13 cellular contexts compared by ENCODE assay signal in the genomic region with DNA sequence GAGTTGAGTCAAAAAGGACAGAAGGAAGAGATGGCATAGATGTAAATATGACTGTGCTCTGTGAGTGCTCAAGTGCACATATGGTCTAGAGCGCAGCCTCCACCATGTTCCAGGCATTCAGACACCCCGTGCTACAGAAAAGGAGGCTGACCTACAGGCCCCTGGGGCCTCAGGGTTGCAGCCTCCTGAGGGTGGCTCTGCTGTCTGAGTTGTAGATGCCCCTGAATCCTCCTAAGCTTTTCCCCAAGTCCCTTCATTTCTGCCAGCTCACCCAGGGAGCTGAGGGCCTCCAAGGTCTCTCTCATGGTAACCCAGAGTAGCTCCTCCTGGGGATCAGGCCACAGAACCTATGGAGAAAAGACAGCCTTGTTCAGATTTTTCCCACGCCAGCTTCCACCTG. TPM values are rescaled to one million over a fixed set of nuclear protein-coding genes. Genes with fewer than 3 reads are reported as not detected.
DNase-seq lines count a peak whose midpoint lies in the region; ATAC-seq, FAIRE-seq and TF ChIP-seq lines count a peak whose summit lies in the region.
"Had no signal": no experiment of that assay in that cellular context is flagged by ENCODE, and none has a peak within 500 bp of the region (broad histone marks: within the 10 kb centered on the region; RNA-seq: fewer than 3 reads in every experiment).

No MANE protein-coding gene starts in this region.

- no peaks in the 10 kb centered on the region for H3K79me2 ChIP-seq in GM23338 (replicated peaks; ENCODE audit: insufficient read depth)
- no peaks in the 10 kb centered on the region for H3K79me2 ChIP-seq in astrocyte (ENCODE audit: insufficient read depth, low read length)

- intact Hi-C loops in esophagus squamous epithelium (cut with DNase I) = no loop called here

- no peak for ATAC-seq in GM23338
- no peak for ATAC-seq in HG03520 (IDR thresholded peaks at IDR 0.05; ENCODE audit: unreplicated experiment)

- H3K27ac ChIP-seq in C4-2B = peak overlapping the region; percentile 94
- H3K27ac ChIP-seq in GM23338 (ENCODE audit: low read depth) = no peak overlapping the region
- no peak overlapping the region for H3K27ac ChIP-seq in astrocyte (ENCODE audit: low read depth, low read length)
- peak overlapping the region in 2 of 4 donors; percentile 61 to 78 for H3K27ac ChIP-seq in esophagus squamous epithelium

- H3K27me3 Mint-ChIP-seq in GM23338 (ENCODE audit: insufficient read depth, low read depth, poor library complexity) = peaks cover 79% of the 10 kb centered on the region
- H3K27me3 Mint-ChIP-seq in astrocyte (ENCODE audit: low read depth, unreplicated experiment) = peaks cover 39% of the 10 kb centered on the region
- H3K27me3 Mint-ChIP-seq in neural crest cell (ENCODE audit: low read depth) = peaks cover 68% of the 10 kb centered on the region

- H3K27ac Mint-ChIP-seq in GM23338 (no peak overlapping the region), astrocyte (ENCODE audit: unreplicated experiment) (peak overlapping the region; percentile 26), neural crest cell (ENCODE audit: unreplicated experiment) (no peak overlapping the region)

- H3K4me3 ChIP-seq in GM23338 = peak overlapping the region; percentile 73
- H3K4me3 ChIP-seq in astrocyte (ENCODE audit: insufficient read depth, low read depth, low read length) = no peak overlapping the region
- no peak overlapping the region for H3K4me3 ChIP-seq in esophagus squamous epithelium

- DNase-seq in GM23338 (ENCODE audit: low spot score) (no peak), astrocyte (ENCODE audit: low read depth) (no peak), neural crest cell (ENCODE audit: low read depth, low spot score) (no peak), NCI-H1694 treated with DMSO at 0.1 percent for 48 hours (lab: John Stamatoyannopoulos, UW) (no peak), esophagus squamous epithelium (lab: John Stamatoyannopoulos, UW) (no peak)
- DNase-seq: central memory CD4-positive, alpha-beta T cell; DMS79 treated with DMSO at 0.1 percent for 48 hours; left colon; NCI-H1694; NK-92 treated with Interleukin-12 subunit alpha and Interleukin-12 subunit beta, amount 100 ng/mL, for 24 hours had no signal

- H3K9ac ChIP-seq in astrocyte (ENCODE audit: low read length) = no peak overlapping the region

- H3K4me3 Mint-ChIP-seq in GM23338 (peak overlapping the region; percentile 67), astrocyte (ENCODE audit: unreplicated experiment) (peak overlapping the region; percentile 75), neural crest cell (peak overlapping the region; percentile 66)

- H3F3A ChIP-seq in GM23338 (replicated peaks; ENCODE audit: low read depth) = no peaks in the 10 kb centered on the region

- no peak for TF ChIP-seq POLR2A in esophagus squamous epithelium (IDR thresholded peaks at IDR 0.05)

- WGBS in esophagus squamous epithelium, 2 donors = 88 to 94% methylated on average over 2 of the region's 3 CpGs

- no peaks in the 10 kb centered on the region for H3K9me2 ChIP-seq in GM23338 (ENCODE audit: insufficient read depth)

- no peak overlapping the region for H2AFZ ChIP-seq in GM23338
- H2AFZ ChIP-seq in astrocyte (ENCODE audit: low read depth, low read length) = no peak overlapping the region

- H3K36me3 Mint-ChIP-seq in GM23338 (ENCODE audit: low read depth) = no peaks in the 10 kb centered on the region; the same call in 2 of the 3 replicates
- peaks cover 27% of the 10 kb centered on the region for H3K36me3 Mint-ChIP-seq in astrocyte (ENCODE audit: low read depth, unreplicated experiment)
- H3K36me3 Mint-ChIP-seq in neural crest cell (ENCODE audit: low read depth) = peaks cover 3% of the 10 kb centered on the region

- H3K4me2 ChIP-seq in GM23338 = peak overlapping the region; percentile 85
- H3K4me2 ChIP-seq in astrocyte (ENCODE audit: low read length) = no peak overlapping the region

- H3K9me3 Mint-ChIP-seq in GM23338 (no peaks in the 10 kb centered on the region), astrocyte (ENCODE audit: unreplicated experiment) (peaks cover 15% of the 10 kb centered on the region), neural crest cell (no peaks in the 10 kb centered on the region)

- H3K9me3 ChIP-seq in astrocyte (ENCODE audit: insufficient read depth, low read depth, low read length) = no peaks in the 10 kb centered on the region
- H3K9me3 ChIP-seq in esophagus squamous epithelium = no peaks in the 10 kb centered on the region

- no peak for FAIRE-seq in astrocyte (lab: Jason Lieb, UNC)
- FAIRE-seq: GM18507 had no signal

- no peaks in the 10 kb centered on the region for H3K36me3 ChIP-seq in GM23338 (ENCODE audit: insufficient read depth)
- H3K36me3 ChIP-seq in astrocyte (ENCODE audit: insufficient read depth, low read length) = no peaks in the 10 kb centered on the region
- H3K36me3 ChIP-seq in esophagus squamous epithelium = peaks cover 0 to 10% (median 0%) of the 10 kb centered on the region in 3 donors

- peaks cover 34% of the 10 kb centered on the region for H3K4me1 Mint-ChIP-seq in GM23338
- H3K4me1 Mint-ChIP-seq in astrocyte (ENCODE audit: low read depth, unreplicated experiment) = peaks cover 5% of the 10 kb centered on the region
- H3K4me1 Mint-ChIP-seq in neural crest cell = peaks cover 19% of the 10 kb centered on the region

- H4K20me1 ChIP-seq in GM23338 (replicated peaks; ENCODE audit: insufficient read depth) (peaks cover 15% of the 10 kb centered on the region; the same call in 1 of the 2 replicates), astrocyte (ENCODE audit: insufficient read depth, low read length) (peaks cover 7% of the 10 kb centered on the region)

- TF ChIP-seq CTCF in C4-2B (conservative IDR thresholded peaks at IDR 0.05) (no peak), GM23338 (conservative IDR thresholded peaks at IDR 0.05; ENCODE audit: low read depth in 2 of 2) (no peak), astrocyte (IDR thresholded peaks at IDR 0.05; ENCODE audit: insufficient read depth, low read depth, low read length) (no peak), neural crest cell (conservative IDR thresholded peaks at IDR 0.05) (no peak), esophagus squamous epithelium (IDR thresholded peaks at IDR 0.05) (no peak)

- H3K27me3 ChIP-seq in GM23338 (ENCODE audit: insufficient read depth) (peaks cover 80% of the 10 kb centered on the region), astrocyte (ENCODE audit: insufficient read depth, low read length) (peaks cover 40% of the 10 kb centered on the region), esophagus squamous epithelium (peaks cover 0 to 63% (median 3%) of the 10 kb centered on the region in 4 donors)

- peaks cover 8% of the 10 kb centered on the region for H3K4me1 ChIP-seq in GM23338 (ENCODE audit: insufficient read depth)
- H3K4me1 ChIP-seq in astrocyte (ENCODE audit: insufficient read depth, low read length) = no peaks in the 10 kb centered on the region
- peaks cover 14 to 51% (median 22%) of the 10 kb centered on the region in 3 donors for H3K4me1 ChIP-seq in esophagus squamous epithelium

TF ChIP-seq in GM23338, 12 proteins besides CTCF, POLR2A, EP300 and RAD21 (continues in another document):
- TF ChIP-seq EZH2phosphoT487 (IDR thresholded peaks at IDR 0.05; ENCODE audit: unreplicated experiment) (no peak), POLR2AphosphoS5 (IDR thresholded peaks at IDR 0.05; ENCODE audit: low read depth) (no peak)

RNA-seq across cellular contexts. Expression of gene ZNF467, which starts 2.7 kb away (rescaled TPM):
- total RNA-seq in GM23338 (2014; rRNA removed; shearing (Covaris generic)) = 0.10 and 0.19 TPM in 2 replicates
- 0.30 and 0.40 TPM in 2 replicates for polyA plus RNA-seq in GM23338 (2016; fragmentation: Nextera tagmentation; extraction: Ambion mirVana)
- total RNA-seq in astrocyte = 16.5 and 16.6 TPM in 2 replicates
- 1.9 and 2.3 TPM in 2 replicates for total RNA-seq in neural crest cell
- total RNA-seq in esophagus squamous epithelium = 1 to 10 TPM; 1.2 to 4.4 (median 2.0) TPM
